Comparison of ENCODE assay signal across 17 cellular contexts in the genomic region with DNA sequence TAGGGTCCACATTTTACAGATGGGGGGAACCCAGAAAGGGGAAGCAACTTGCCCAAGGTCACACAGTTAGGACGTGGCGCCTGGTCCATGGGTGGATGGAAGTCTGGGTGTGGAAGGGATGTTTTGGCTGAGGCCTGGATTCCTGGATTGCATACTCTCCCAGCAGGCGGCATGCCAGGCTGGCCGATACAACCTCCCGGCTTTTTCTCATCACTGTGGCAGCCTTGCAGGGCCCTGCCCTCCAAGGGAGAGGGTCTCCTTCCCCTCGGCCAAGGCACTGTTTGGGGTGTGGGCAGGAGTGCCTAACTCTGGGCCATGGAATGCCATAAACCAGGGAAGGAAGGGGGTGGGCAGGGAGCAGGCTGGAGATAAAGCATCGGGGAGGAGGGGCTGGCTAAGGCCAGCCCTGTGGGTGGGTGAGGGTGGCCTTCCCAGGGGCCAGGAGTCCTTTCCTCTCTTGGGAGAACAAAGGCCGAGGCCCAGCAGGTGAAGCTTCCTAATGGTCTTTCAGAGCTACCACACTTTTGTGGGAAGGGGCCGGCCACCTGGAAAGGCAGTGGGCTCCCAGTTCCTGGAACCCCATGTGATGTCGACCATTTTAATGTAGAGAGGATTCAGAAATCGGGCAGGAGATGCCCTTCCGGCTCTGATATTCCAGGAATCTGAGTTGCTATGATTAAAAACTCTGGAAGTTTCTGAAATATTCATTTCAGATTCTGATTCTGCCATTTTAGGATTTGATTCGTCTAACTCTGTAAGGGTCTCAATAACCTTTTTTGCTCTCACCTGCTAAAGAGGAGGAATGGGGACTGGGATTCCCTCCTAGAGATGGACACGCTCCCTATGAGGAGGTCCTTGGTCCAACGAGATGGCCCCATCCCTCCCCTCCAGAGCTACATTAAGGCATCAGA. TPM values are rescaled to one million over a fixed set of nuclear protein-coding genes. Genes with fewer than 3 reads are reported as not detected.
DNase-seq lines count a peak whose midpoint lies in the region; TF ChIP-seq lines count a peak whose summit lies in the region.
"Had no signal": no experiment of that assay in that cellular context is flagged by ENCODE, and none has a peak within 500 bp of the region (broad histone marks: within the 10 kb centered on the region; RNA-seq: fewer than 3 reads in every experiment).

No MANE protein-coding gene starts in this region.

- DNase-seq in ACHN (peak; percentile 7), HFFc6 (no peak), caudate nucleus (lab: John Stamatoyannopoulos, UW) (no peak), NCI-H446 treated with DMSO at 0.1 percent for 48 hours (lab: John Stamatoyannopoulos, UW) (no peak), ureter (ENCODE audit: low spot score) (no peak)
- no peak for DNase-seq in activated CD4-positive, alpha-beta T cell treated with anti-CD3 and anti-CD28 coated beads, Interleukin-2, amount 50 U/mL, for 1 hour
- DNase-seq in stimulated activated CD4-positive, alpha-beta T cell treated with anti-CD3 and anti-CD28 coated beads, Interleukin-2, amount 100 ng/mL, for 24 hours, result no peak
- DNase-seq: activated naive CD8-positive, alpha-beta T cell treated with anti-CD3 and anti-CD28 coated beads, Interleukin-2, amount 50 U/mL, for 24 hours; activated T-cell treated with anti-CD3 and anti-CD28 coated beads, Interleukin-2, amount 50 U/mL, for 4 hours; colonic mucosa; left lung; MV-4-11; naive thymus-derived CD8-positive, alpha-beta T cell; NCI-H748 treated with DMSO at 0.1 percent for 48 hours; SHP77 had no signal

- H3K36me3 Mint-ChIP-seq in HFFc6 (ENCODE audit: low read depth) (no peaks in the 10 kb centered on the region), nephron (ENCODE audit: low read depth) (no peaks in the 10 kb centered on the region)
- H3K36me3 Mint-ChIP-seq: naive thymus-derived CD8-positive, alpha-beta T cell had no signal

- in situ Hi-C loops in ACHN (cut with HindIII; ENCODE audit: low pct_ligation_motif_present, low pct_unique_long_range_greater_than_20kb, low sequenced_read_pairs), result no loop called here

- TF ChIP-seq CTCF in HFFc6 (IDR thresholded peaks at IDR 0.05), result no peak
- no peak for TF ChIP-seq CTCF in nephron (IDR thresholded peaks at IDR 0.05; ENCODE audit: unreplicated experiment in 3 of 3)

- H3K9me3 Mint-ChIP-seq in HFFc6 (no peaks in the 10 kb centered on the region), nephron (no peaks in the 10 kb centered on the region)
- H3K9me3 Mint-ChIP-seq: activated naive CD8-positive, alpha-beta T cell treated with anti-CD3 and anti-CD28 coated beads, Interleukin-2, amount 50 U/mL, for 24 hours; activated T-cell treated with anti-CD3 and anti-CD28 coated beads, Interleukin-2, amount 50 U/mL, for 4 hours; naive thymus-derived CD8-positive, alpha-beta T cell had no signal

- peak overlapping the region; percentile 58 for H3K27ac ChIP-seq in caudate nucleus (ENCODE audit: low read depth, low read length)
- H3K27ac ChIP-seq: colonic mucosa had no signal

- H3K27me3 Mint-ChIP-seq in HFFc6 (ENCODE audit: insufficient read depth) (no peaks in the 10 kb centered on the region; the same call in none of the 2 replicates), nephron (ENCODE audit: low read depth) (peaks cover 3% of the 10 kb centered on the region)
- H3K27me3 Mint-ChIP-seq: activated naive CD8-positive, alpha-beta T cell treated with anti-CD3 and anti-CD28 coated beads, Interleukin-2, amount 50 U/mL, for 24 hours; naive thymus-derived CD8-positive, alpha-beta T cell had no signal

- H3K27ac Mint-ChIP-seq in HFFc6 (peak overlapping the region; percentile 48), nephron (peak overlapping the region; percentile 97 to 99 (median 97))
- H3K27ac Mint-ChIP-seq: activated naive CD8-positive, alpha-beta T cell treated with anti-CD3 and anti-CD28 coated beads, Interleukin-2, amount 50 U/mL, for 24 hours; naive thymus-derived CD8-positive, alpha-beta T cell had no signal

- H3K4me1 Mint-ChIP-seq in HFFc6 (ENCODE audit: low read depth), result peaks cover 34% of the 10 kb centered on the region
- peaks cover 34% of the 10 kb centered on the region for H3K4me1 Mint-ChIP-seq in nephron

- H3K4me3 Mint-ChIP-seq in HFFc6 (no peak overlapping the region; the same call in 1 of the 2 replicates), nephron (no peak overlapping the region)
- H3K4me3 Mint-ChIP-seq: activated naive CD8-positive, alpha-beta T cell treated with anti-CD3 and anti-CD28 coated beads, Interleukin-2, amount 50 U/mL, for 24 hours; activated T-cell treated with anti-CD3 and anti-CD28 coated beads, Interleukin-2, amount 50 U/mL, for 4 hours; naive thymus-derived CD8-positive, alpha-beta T cell had no signal

RNA-seq across cellular contexts. Expression of gene FOXS1, which starts 4.2 kb away (rescaled TPM):
- not detected for total RNA-seq in HFFc6 (2021; fragmentation: NEBNext Ultra II Directional; extraction: Animal tissue kit (Norgen Biotek cat#: 25700))
- not detected for total RNA-seq in ureter
- total RNA-seq: activated T-cell treated with anti-CD3 and anti-CD28 coated beads, Interleukin-2, amount 50 U/mL, for 4 hours; naive thymus-derived CD8-positive, alpha-beta T cell had no signal

RNA-seq across cellular contexts. Expression of gene MYLK2, which starts 22.0 kb away (rescaled TPM):
- total RNA-seq in HFFc6 (2021; fragmentation: NEBNext Ultra II Directional; extraction: Animal tissue kit (Norgen Biotek cat#: 25700)), result under 1 TPM; 0.07 to 0.30 (median 0.16) TPM
- total RNA-seq in ureter, result not detected
- total RNA-seq: left lung; naive thymus-derived CD8-positive, alpha-beta T cell; renal cortical epithelial cell had no signal

RNA-seq across cellular contexts. Expression of gene DUSP15, which starts 29.2 kb away (rescaled TPM):
- total RNA-seq in HFFc6 (2021; fragmentation: NEBNext Ultra II Directional; extraction: Animal tissue kit (Norgen Biotek cat#: 25700)), result not detected
- 4.7 TPM for total RNA-seq in ureter
- total RNA-seq: activated T-cell treated with anti-CD3 and anti-CD28 coated beads, Interleukin-2, amount 50 U/mL, for 4 hours; naive thymus-derived CD8-positive, alpha-beta T cell had no signal

RNA-seq across cellular contexts. Expression of gene TTLL9, which starts 29.3 kb away (rescaled TPM):
- total RNA-seq in HFFc6 (2021; fragmentation: NEBNext Ultra II Directional; extraction: Animal tissue kit (Norgen Biotek cat#: 25700)), result not detected
- total RNA-seq in ureter, result 0.86 TPM
- total RNA-seq: activated T-cell treated with anti-CD3 and anti-CD28 coated beads, Interleukin-2, amount 50 U/mL, for 4 hours; colonic mucosa; naive thymus-derived CD8-positive, alpha-beta T cell had no signal
